Comparison of ENCODE assay signal across 23 cellular contexts in the genomic region with DNA sequence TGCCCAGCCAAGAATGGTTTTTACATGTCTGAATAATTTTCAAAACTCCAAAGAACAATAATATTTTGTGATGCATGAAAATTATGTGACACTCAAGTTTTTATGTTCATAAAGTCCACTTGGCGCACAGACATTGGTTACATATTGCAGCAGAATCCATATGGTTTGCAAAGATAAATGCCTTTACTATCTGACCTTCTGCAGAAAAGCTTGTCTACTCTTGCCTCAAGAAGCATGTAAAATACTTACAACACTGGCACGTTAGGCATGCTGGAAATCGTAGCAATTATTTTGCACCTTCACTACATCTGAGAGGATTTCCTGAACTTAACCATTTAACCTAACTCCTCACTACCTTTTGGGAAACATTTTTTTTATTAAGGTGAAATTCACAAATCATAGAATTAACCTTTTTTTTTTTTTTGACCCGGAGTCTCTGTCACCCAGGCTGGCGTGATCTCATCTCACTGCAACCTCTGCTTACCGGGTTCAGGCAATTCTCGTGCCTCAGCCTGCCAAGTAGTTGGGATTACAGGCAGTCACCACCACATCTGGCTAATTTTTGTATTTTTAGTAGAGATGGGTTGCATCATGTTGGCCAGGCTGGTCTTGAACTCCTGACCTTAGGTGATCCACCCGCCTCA. TPM values are rescaled to one million over a fixed set of nuclear protein-coding genes. Genes with fewer than 3 reads are reported as not detected.
DNase-seq lines count a peak whose midpoint lies in the region; ATAC-seq and TF ChIP-seq lines count a peak whose summit lies in the region.
"Had no signal": no experiment of that assay in that cellular context is flagged by ENCODE, and none has a peak within 500 bp of the region (broad histone marks: within the 10 kb centered on the region; RNA-seq: fewer than 3 reads in every experiment).

No MANE protein-coding gene starts in this region.

- no peak overlapping the region for H2BK5ac ChIP-seq in mesenchymal stem cell (ENCODE audit: low read depth, low read length, poor library complexity, severe bottlenecking)

- H3K27me3 Mint-ChIP-seq in activated CD4-positive, alpha-beta T cell treated with anti-CD3 and anti-CD28 coated beads, Interleukin-2, amount 10 ng/mL, durations not matched to agents 7 days and 5 days: peaks cover 7% of the 10 kb centered on the region
- H3K27me3 Mint-ChIP-seq: CD4-positive, alpha-beta memory T cell had no signal

- no peak overlapping the region for H4K8ac ChIP-seq in mesenchymal stem cell (ENCODE audit: low read length)

- ATAC-seq in RWPE2 (ENCODE audit: low read depth): peak; percentile 12; the same call in 1 of the 3 replicates
- ATAC-seq in GM19351 (IDR thresholded peaks at IDR 0.05; ENCODE audit: unreplicated experiment): no peak

- H3K36me3 ChIP-seq in RWPE2 (ENCODE audit: low read depth): no peaks in the 10 kb centered on the region; the same call in 1 of the 2 replicates
- peaks cover 0 to 11% of the 10 kb centered on the region in 2 experiments for H3K36me3 ChIP-seq in mesenchymal stem cell (ENCODE audit: control insufficient read depth in 1 of 2, insufficient read depth in 2 of 2, low read depth in 1 of 2, low read length in 2 of 2)
- peaks cover 0 to 5% of the 10 kb centered on the region in 2 donors for H3K36me3 ChIP-seq in ascending aorta

- no peak overlapping the region for H3K14ac ChIP-seq in mesenchymal stem cell (ENCODE audit: low read length in 2 of 2)

- no peak overlapping the region for H3K23ac ChIP-seq in mesenchymal stem cell (ENCODE audit: low read length in 2 of 2)

- H4K91ac ChIP-seq in mesenchymal stem cell (ENCODE audit: low read length): no peak overlapping the region

- H3K4me2 ChIP-seq in mesenchymal stem cell (ENCODE audit: low read length, poor library complexity, severe bottlenecking): no peak overlapping the region
- H3K4me2 ChIP-seq: KMS-11 had no signal

- H3K9ac ChIP-seq in mesenchymal stem cell (ENCODE audit: low read length): peak overlapping the region; percentile 26
- H3K9ac ChIP-seq: BLaER1 treated with 17β-estradiol and CSF1 and Interleukin-3, amounts not matched to agents 10 nM and 100 nM; KMS-11 had no signal

- no peak overlapping the region for H2BK12ac ChIP-seq in mesenchymal stem cell (ENCODE audit: low read length in 2 of 2)

- intact Hi-C loops in ascending aorta (cut with DNase I): no loop called here

- peaks cover 3% of the 10 kb centered on the region for H3K36me3 Mint-ChIP-seq in activated CD4-positive, alpha-beta T cell treated with anti-CD3 and anti-CD28 coated beads, Interleukin-2, amount 10 ng/mL, durations not matched to agents 7 days and 5 days (ENCODE audit: low read depth)

- H3K27ac ChIP-seq in RWPE2 (ENCODE audit: poor library complexity, severe bottlenecking) (no peak overlapping the region), mesenchymal stem cell (ENCODE audit: low read length, poor library complexity, severe bottlenecking) (no peak overlapping the region), ascending aorta (no peak overlapping the region)
- H3K27ac ChIP-seq: BLaER1 treated with 17β-estradiol and CSF1 and Interleukin-3, amounts not matched to agents 10 nM and 100 nM; KMS-11 had no signal

- DNase-seq in RWPE2 (ENCODE audit: low spot score): no peak
- peak; percentile 41 for DNase-seq in fibroblast of mammary gland (ENCODE audit: low read depth)
- no peak for DNase-seq in mesenchymal stem cell
- no peak for DNase-seq in ascending aorta (ENCODE audit: low spot score in 2 of 2)
- DNase-seq in HEK293T (ENCODE audit: extremely low spot score): no peak
- DNase-seq in activated CD4-positive, alpha-beta T cell treated with anti-CD3 and anti-CD28 coated beads, Interleukin-2, amount 10 ng/mL, durations not matched to agents 7 days and 5 days: no peak
- DNase-seq: ACHN; Caco-2; CD4-positive, alpha-beta memory T cell; DMS 273 treated with DMSO at 0.1 percent for 48 hours; DMS79 treated with DMSO at 0.1 percent for 48 hours; GOT3; HCEC 1CT; IMR-90; NCI-H1105 treated with DMSO at 0.1 percent for 48 hours; NCI-H2029 treated with DMSO at 0.1 percent for 48 hours; NCI-H226; NCI-H524; SHP77 had no signal

- H3K27me3 ChIP-seq in RWPE2 (ENCODE audit: insufficient read depth, poor library complexity, severe bottlenecking): no peaks in the 10 kb centered on the region
- H3K27me3 ChIP-seq in mesenchymal stem cell (ENCODE audit: control insufficient read depth in 1 of 2, insufficient read depth in 1 of 2, low read length in 2 of 2): no peaks in the 10 kb centered on the region
- no peaks in the 10 kb centered on the region for H3K27me3 ChIP-seq in ascending aorta
- H3K27me3 ChIP-seq: BLaER1 treated with 17β-estradiol and CSF1 and Interleukin-3, amounts not matched to agents 10 nM and 100 nM had no signal

- H3K4me1 ChIP-seq in RWPE2 (ENCODE audit: insufficient read depth, poor library complexity, severe bottlenecking) (peaks cover 14% of the 10 kb centered on the region), mesenchymal stem cell (ENCODE audit: control insufficient read depth, insufficient read depth, low read depth, low read length) (peaks cover 5% of the 10 kb centered on the region), ascending aorta (no peaks in the 10 kb centered on the region)

- H3K79me1 ChIP-seq in mesenchymal stem cell (replicated peaks; ENCODE audit: low read length, poor library complexity, severe bottlenecking): no peaks in the 10 kb centered on the region

- H3K27ac Mint-ChIP-seq in activated CD4-positive, alpha-beta T cell treated with anti-CD3 and anti-CD28 coated beads, Interleukin-2, amount 10 ng/mL, durations not matched to agents 7 days and 5 days: no peak overlapping the region
- H3K27ac Mint-ChIP-seq: CD4-positive, alpha-beta memory T cell had no signal

- H3K4ac ChIP-seq in mesenchymal stem cell (ENCODE audit: low read depth in 1 of 2, low read length in 2 of 2): no peak overlapping the region

- TF ChIP-seq CTCF in RWPE2 (IDR thresholded peaks at IDR 0.05; ENCODE audit: poor library complexity, severe bottlenecking): no peak
- TF ChIP-seq CTCF in fibroblast of mammary gland (conservative IDR thresholded peaks at IDR 0.05; ENCODE audit: control insufficient read depth, insufficient read depth, low read depth, low read length): no peak
- no peak for TF ChIP-seq CTCF in ascending aorta (IDR thresholded peaks at IDR 0.05)

- H3K18ac ChIP-seq in mesenchymal stem cell (ENCODE audit: low read depth in 1 of 2, low read length in 2 of 2): no peak overlapping the region

- H3K9me3 Mint-ChIP-seq in activated CD4-positive, alpha-beta T cell treated with anti-CD3 and anti-CD28 coated beads, Interleukin-2, amount 10 ng/mL, durations not matched to agents 7 days and 5 days: no peaks in the 10 kb centered on the region
- H3K9me3 Mint-ChIP-seq: CD4-positive, alpha-beta memory T cell had no signal

- CTCF ChIA-PET in HEK293T (lab: Yijun Ruan, JAX): no interaction called here
- CTCF ChIA-PET in activated CD4-positive, alpha-beta T cell treated with anti-CD3 and anti-CD28 coated beads, Interleukin-2, amount 10 ng/mL, durations not matched to agents 7 days and 5 days (lab: Charles Lee): no interaction called here

- no peak overlapping the region for H2AFZ ChIP-seq in mesenchymal stem cell (ENCODE audit: low read depth, low read length)

- H3K4me3 ChIP-seq in RWPE2 (ENCODE audit: severe bottlenecking) (no peak overlapping the region), fibroblast of mammary gland (ENCODE audit: control insufficient read depth, low read depth, low read length) (no peak overlapping the region), mesenchymal stem cell (ENCODE audit: insufficient read depth in 1 of 2, low read depth in 1 of 2, low read length in 2 of 2) (no peak overlapping the region), ascending aorta (no peak overlapping the region)
- H3K4me3 ChIP-seq: BLaER1 treated with 17β-estradiol and CSF1 and Interleukin-3, amounts not matched to agents 10 nM and 100 nM had no signal

- WGBS in mesenchymal stem cell: 94% methylated on average over 8 of the region's 8 CpGs

- POLR2A ChIA-PET in HEK293T (lab: Yijun Ruan, JAX): no interaction called here
- POLR2A ChIA-PET in activated CD4-positive, alpha-beta T cell treated with anti-CD3 and anti-CD28 coated beads, Interleukin-2, amount 10 ng/mL, durations not matched to agents 7 days and 5 days (lab: Charles Lee): no interaction called here

- H3K4me1 Mint-ChIP-seq in activated CD4-positive, alpha-beta T cell treated with anti-CD3 and anti-CD28 coated beads, Interleukin-2, amount 10 ng/mL, durations not matched to agents 7 days and 5 days: no peaks in the 10 kb centered on the region

- H2BK15ac ChIP-seq in mesenchymal stem cell (ENCODE audit: low read depth, poor library complexity, severe bottlenecking): no peak overlapping the region

- H3K9me3 ChIP-seq in RWPE2 (ENCODE audit: severe bottlenecking) (no peaks in the 10 kb centered on the region), mesenchymal stem cell (ENCODE audit: control insufficient read depth, low read length) (no peaks in the 10 kb centered on the region), ascending aorta (no peaks in the 10 kb centered on the region)
- H3K9me3 ChIP-seq: BLaER1 treated with 17β-estradiol and CSF1 and Interleukin-3, amounts not matched to agents 10 nM and 100 nM; Caco-2 had no signal

- H2AK5ac ChIP-seq in mesenchymal stem cell (ENCODE audit: low read length, severe bottlenecking): no peak overlapping the region

- no peak overlapping the region for H3K4me3 Mint-ChIP-seq in activated CD4-positive, alpha-beta T cell treated with anti-CD3 and anti-CD28 coated beads, Interleukin-2, amount 10 ng/mL, durations not matched to agents 7 days and 5 days
- H3K4me3 Mint-ChIP-seq: CD4-positive, alpha-beta memory T cell had no signal

- no peak overlapping the region for H2BK120ac ChIP-seq in mesenchymal stem cell (ENCODE audit: low read depth, low read length)

TF ChIP-seq in HEK293T, 16 proteins besides CTCF, POLR2A, EP300 and RAD21 (continues in another document):
- no peak for TF ChIP-seq LEF1 (IDR thresholded peaks at IDR 0.05; ENCODE audit: borderline replicate concordance)
- TF ChIP-seq FOXA1 (IDR thresholded peaks at IDR 0.05): no peak
- TF ChIP-seq SP1 (IDR thresholded peaks at IDR 0.05): no peak
- no peak for TF ChIP-seq L3MBTL2 (conservative IDR thresholded peaks at IDR 0.05)
- no peak for TF ChIP-seq CTBP1 (IDR thresholded peaks at IDR 0.05; ENCODE audit: borderline replicate concordance)
- TF ChIP-seq FOXM1 (IDR thresholded peaks at IDR 0.05; ENCODE audit: borderline replicate concordance): no peak
- TF ChIP-seq FOXK2 (IDR thresholded peaks at IDR 0.05): no peak
- no peak for TF ChIP-seq SUZ12 (IDR thresholded peaks at IDR 0.05)
- TF ChIP-seq ARNT (IDR thresholded peaks at IDR 0.05): no peak
- TF ChIP-seq TARDBP (IDR thresholded peaks at IDR 0.05): no peak

RNA-seq across cellular contexts. Expression of gene XG, which starts 3.5 kb away (rescaled TPM):
- 0.01 TPM for polyA plus RNA-seq in mesenchymal stem cell (2013, experiment 1 of 2)
- polyA plus RNA-seq in mesenchymal stem cell (2013, experiment 2 of 2): not detected
- 1.3 TPM for total RNA-seq in ascending aorta
- not detected for total RNA-seq in activated CD4-positive, alpha-beta T cell treated with anti-CD3 and anti-CD28 coated beads, Interleukin-2, amount 10 ng/mL, durations not matched to agents 7 days and 5 days
- total RNA-seq: OCI-LY7 had no signal
- polyA plus RNA-seq: CD4-positive, alpha-beta memory T cell; IMR-90 had no signal

RNA-seq across cellular contexts. Expression of gene CD99, which starts 57.2 kb away (rescaled TPM):
- 955 TPM for polyA plus RNA-seq in mesenchymal stem cell (2013, experiment 1 of 2)
- polyA plus RNA-seq in mesenchymal stem cell (2013, experiment 2 of 2): 984 TPM
- total RNA-seq in ascending aorta: 262 TPM
- 100 to 1,000 TPM; 261 to 314 TPM for total RNA-seq in activated CD4-positive, alpha-beta T cell treated with anti-CD3 and anti-CD28 coated beads, Interleukin-2, amount 10 ng/mL, durations not matched to agents 7 days and 5 days
